Comparison of ENCODE assay signal across 8 cellular contexts in genomic region chr2:206085742-206086445, GRCh38. TPM values are rescaled to one million over a fixed set of nuclear protein-coding genes. Genes with fewer than 3 reads are reported as not detected.
DNase-seq lines count a peak whose midpoint lies in the region; ATAC-seq and TF ChIP-seq lines count a peak whose summit lies in the region.

A gene with protein sequence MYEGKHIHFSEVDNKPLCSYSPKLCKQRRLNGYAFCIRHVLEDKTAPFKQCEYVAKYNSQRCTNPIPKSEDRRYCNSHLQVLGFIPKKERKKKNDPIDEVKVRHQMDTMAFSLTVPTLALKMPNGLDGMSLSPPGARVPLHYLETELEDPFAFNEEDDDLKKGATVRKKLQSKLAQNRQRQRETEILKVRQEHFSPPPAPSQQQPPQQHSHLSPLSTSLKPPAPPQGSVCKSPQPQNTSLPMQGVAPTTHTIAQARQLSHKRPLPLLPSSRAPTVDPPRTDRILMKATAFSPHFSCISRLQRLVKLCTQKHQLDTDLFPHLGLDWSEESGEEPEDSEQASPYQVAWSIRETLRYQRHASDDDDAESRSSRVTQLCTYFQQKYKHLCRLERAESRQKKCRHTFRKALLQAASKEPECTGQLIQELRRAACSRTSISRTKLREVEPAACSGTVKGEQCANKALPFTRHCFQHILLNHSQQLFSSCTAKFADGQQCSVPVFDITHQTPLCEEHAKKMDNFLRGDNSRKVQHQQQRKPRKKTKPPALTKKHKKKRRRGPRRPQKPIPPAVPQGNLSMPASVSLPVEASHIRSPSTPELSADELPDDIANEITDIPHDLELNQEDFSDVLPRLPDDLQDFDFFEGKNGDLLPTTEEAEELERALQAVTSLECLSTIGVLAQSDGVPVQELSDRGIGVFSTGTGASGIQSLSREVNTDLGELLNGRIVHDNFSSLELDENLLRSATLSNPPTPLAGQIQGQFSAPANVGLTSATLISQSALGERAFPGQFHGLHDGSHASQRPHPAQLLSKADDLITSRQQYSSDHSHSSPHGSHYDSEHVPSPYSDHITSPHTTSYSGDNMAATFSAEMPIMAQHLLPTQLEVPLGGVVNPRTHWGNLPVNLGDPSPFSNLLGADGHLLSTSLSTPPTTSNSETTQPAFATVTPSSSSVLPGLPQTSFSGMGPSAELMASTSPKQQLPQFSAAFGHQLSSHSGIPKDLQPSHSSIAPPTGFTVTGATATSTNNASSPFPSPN (minus strand): TSS chr2:206086174. CDS start chr2:206063016, 23,158 bp downstream.

- H4K8ac ChIP-seq in mesenchymal stem cell (ENCODE audit: low read length) = peak within 1 kb of the TSS; percentile 97

- peak within 1 kb of the TSS; percentile 95 for H3K27ac ChIP-seq in CD4-positive, alpha-beta T cell (ENCODE audit: low read depth, low read length)
- H3K27ac ChIP-seq in mesenchymal stem cell (ENCODE audit: low read length, poor library complexity, severe bottlenecking) = peak within 1 kb of the TSS; percentile 100

- peak within 1 kb of the TSS; percentile 88 for H3K4me2 ChIP-seq in mesenchymal stem cell (ENCODE audit: low read length, poor library complexity, severe bottlenecking)

- H3K27ac Mint-ChIP-seq in CD4-positive, alpha-beta T cell = peak within 1 kb of the TSS; percentile 100
- peak within 1 kb of the TSS; percentile 99 for H3K27ac Mint-ChIP-seq in activated CD8-positive, alpha-beta T cell treated with anti-CD3 and anti-CD28 coated beads, Interleukin-2, amount 10 ng/mL, durations not matched to agents 7 days and 5 days

- peak; percentile 62 to 79 (median 70) for DNase-seq in CD4-positive, alpha-beta T cell
- DNase-seq in NCI-H82 (lab: John Stamatoyannopoulos, UW) (peak; percentile 92), mesenchymal stem cell (peak; percentile 93)
- peak; percentile 86 for DNase-seq in activated CD8-positive, alpha-beta T cell treated with anti-CD3 and anti-CD28 coated beads, Interleukin-2, amount 10 ng/mL, durations not matched to agents 7 days and 5 days
- peak; percentile 68 for DNase-seq in effector CD8-positive, alpha-beta T cell (lab: John Stamatoyannopoulos, UW)
- DNase-seq in stimulated activated CD8-positive, alpha-beta memory T cell treated with anti-CD3 and anti-CD28 coated beads, Interleukin-12 subunit alpha, Interleukin-12 subunit beta, amount 100 ng/mL, for 4 hours (ENCODE audit: low read depth) = peak; percentile 58

- H3K14ac ChIP-seq in mesenchymal stem cell (ENCODE audit: low read length in 2 of 2) = peak within 1 kb of the TSS; percentile 91 to 94

- peak within 1 kb of the TSS; percentile 95 to 99 for H3K4ac ChIP-seq in mesenchymal stem cell (ENCODE audit: low read depth in 1 of 2, low read length in 2 of 2)

- peak within 1 kb of the TSS; percentile 80 to 83 for H3K4me3 ChIP-seq in mesenchymal stem cell (ENCODE audit: insufficient read depth in 1 of 2, low read depth in 1 of 2, low read length in 2 of 2)

- TF ChIP-seq CTCF in CD4-positive, alpha-beta T cell (IDR thresholded peaks at IDR 0.05) = peak; percentile 60

- CTCF ChIA-PET in CD4-positive, alpha-beta T cell (lab: Charles Lee) = interaction anchor here (0.5 to 2.8 kb wide), 8 partner anchors 11 to 679 kb away, joined by 3 to 13 read pairs (median 3); partner anchors contain the start of genes EEF1B2, FASTKD2, MDH1B and NDUFS1
- CTCF ChIA-PET in activated CD8-positive, alpha-beta T cell treated with anti-CD3 and anti-CD28 coated beads, Interleukin-2, amount 10 ng/mL, durations not matched to agents 7 days and 5 days (lab: Charles Lee) = interaction anchor here (1.0 to 1.1 kb wide), 2 partner anchors 10 to 19 kb away, joined by 3 to 6 read pairs; no protein-coding TSS in a partner anchor

- peaks cover 53% of the 10 kb centered on the region for H3K4me1 Mint-ChIP-seq in CD4-positive, alpha-beta T cell (ENCODE audit: low read depth)
- peaks cover 24% of the 10 kb centered on the region for H3K4me1 Mint-ChIP-seq in activated CD8-positive, alpha-beta T cell treated with anti-CD3 and anti-CD28 coated beads, Interleukin-2, amount 10 ng/mL, durations not matched to agents 7 days and 5 days (ENCODE audit: low read depth)

- H3K79me1 ChIP-seq in mesenchymal stem cell (replicated peaks; ENCODE audit: low read length, poor library complexity, severe bottlenecking) = peaks cover 4% of the 10 kb centered on the region

- peak; percentile 94 for ATAC-seq in CD4-positive, alpha-beta T cell (ENCODE audit: poor library complexity)
- ATAC-seq in GM19372 (IDR thresholded peaks at IDR 0.05; ENCODE audit: low read depth, unreplicated experiment) (peak; percentile 79), HG03558 (IDR thresholded peaks at IDR 0.05; ENCODE audit: extremely low read depth, unreplicated experiment) (peak; percentile 84)
- ATAC-seq in activated CD8-positive, alpha-beta T cell treated with anti-CD3 and anti-CD28 coated beads, Interleukin-2, amount 10 ng/mL, durations not matched to agents 7 days and 5 days = peak; percentile 92

- H3K36me3 Mint-ChIP-seq in CD4-positive, alpha-beta T cell (ENCODE audit: low read depth) = peaks cover 18% of the 10 kb centered on the region
- peaks cover 9% of the 10 kb centered on the region for H3K36me3 Mint-ChIP-seq in activated CD8-positive, alpha-beta T cell treated with anti-CD3 and anti-CD28 coated beads, Interleukin-2, amount 10 ng/mL, durations not matched to agents 7 days and 5 days (ENCODE audit: low read depth)

- no peak within 1 kb of the TSS for H2BK12ac ChIP-seq in mesenchymal stem cell (ENCODE audit: low read length in 2 of 2)

- peaks cover 0 to 5% of the 10 kb centered on the region in 2 experiments for H3K36me3 ChIP-seq in mesenchymal stem cell (ENCODE audit: control insufficient read depth in 1 of 2, insufficient read depth in 2 of 2, low read depth in 1 of 2, low read length in 2 of 2)

- intact Hi-C loops in CD4-positive, alpha-beta T cell (cut with DNase I, micrococcal nuclease) = loop anchor here (1.0 to 10.0 kb wide), 4 partner anchors 61 to 1079 kb away; partner anchors contain the start of genes EEF1B2 (in 1 of the 2), FASTKD2 (in 1 of the 2), KLF7 (in 1 of the 2) and MDH1B (in 1 of the 2)

- peak within 1 kb of the TSS; percentile 94 for H3K18ac ChIP-seq in mesenchymal stem cell (ENCODE audit: low read depth in 1 of 2, low read length in 2 of 2)

- no peaks in the 10 kb centered on the region for H3K9me3 ChIP-seq in CD4-positive, alpha-beta T cell (ENCODE audit: control insufficient read depth, low read length)
- H3K9me3 ChIP-seq in mesenchymal stem cell (ENCODE audit: control insufficient read depth, low read length) = no peaks in the 10 kb centered on the region

- H2AK5ac ChIP-seq in mesenchymal stem cell (ENCODE audit: low read length, severe bottlenecking) = peak within 1 kb of the TSS; percentile 87

- H2BK120ac ChIP-seq in mesenchymal stem cell (ENCODE audit: low read depth, low read length) = peak within 1 kb of the TSS; percentile 23

- H3K9ac ChIP-seq in mesenchymal stem cell (ENCODE audit: low read length) = peak within 1 kb of the TSS; percentile 98

- H4K91ac ChIP-seq in mesenchymal stem cell (ENCODE audit: low read length) = peak within 1 kb of the TSS; percentile 92

- no peaks in the 10 kb centered on the region for H3K27me3 Mint-ChIP-seq in CD4-positive, alpha-beta T cell
- no peaks in the 10 kb centered on the region for H3K27me3 Mint-ChIP-seq in activated CD8-positive, alpha-beta T cell treated with anti-CD3 and anti-CD28 coated beads, Interleukin-2, amount 10 ng/mL, durations not matched to agents 7 days and 5 days (ENCODE audit: low read depth)

- no peaks in the 10 kb centered on the region for H3K9me3 Mint-ChIP-seq in CD4-positive, alpha-beta T cell
- H3K9me3 Mint-ChIP-seq in activated CD8-positive, alpha-beta T cell treated with anti-CD3 and anti-CD28 coated beads, Interleukin-2, amount 10 ng/mL, durations not matched to agents 7 days and 5 days (ENCODE audit: insufficient read depth) = no peaks in the 10 kb centered on the region

- H2BK5ac ChIP-seq in mesenchymal stem cell (ENCODE audit: low read depth, low read length, poor library complexity, severe bottlenecking) = peak within 1 kb of the TSS; percentile 97

- no peaks in the 10 kb centered on the region for H3K4me1 ChIP-seq in mesenchymal stem cell (ENCODE audit: control insufficient read depth, insufficient read depth, low read depth, low read length)

- no peak within 1 kb of the TSS for H3K23ac ChIP-seq in mesenchymal stem cell (ENCODE audit: low read length in 2 of 2)

- WGBS in mesenchymal stem cell = under 1% methylated on average over 35 of the region's 39 CpGs

- POLR2A ChIA-PET in CD4-positive, alpha-beta T cell (lab: Charles Lee) = interaction anchor here (0.5 to 2.7 kb wide), 14 partner anchors 8 to 1445 kb away, joined by 3 to 34 read pairs (median 3); partner anchors contain the start of genes CREB1, EEF1B2, KLF7 and NDUFS1
- POLR2A ChIA-PET in activated CD8-positive, alpha-beta T cell treated with anti-CD3 and anti-CD28 coated beads, Interleukin-2, amount 10 ng/mL, durations not matched to agents 7 days and 5 days (lab: Charles Lee) = interaction anchor here (0.6 to 1.3 kb wide), 8 partner anchors 14 to 1247 kb away, joined by 3 to 16 read pairs (median 3); partner anchors contain the start of genes EEF1B2 and NDUFS1

- H2AFZ ChIP-seq in mesenchymal stem cell (ENCODE audit: low read depth, low read length) = peak within 1 kb of the TSS; percentile 82

- peak within 1 kb of the TSS; percentile 89 for H2BK15ac ChIP-seq in mesenchymal stem cell (ENCODE audit: low read depth, poor library complexity, severe bottlenecking)

- H3K27me3 ChIP-seq in CD4-positive, alpha-beta T cell (ENCODE audit: control insufficient read depth, insufficient read depth, low read length) = no peaks in the 10 kb centered on the region
- H3K27me3 ChIP-seq in mesenchymal stem cell (ENCODE audit: control insufficient read depth in 1 of 2, insufficient read depth in 1 of 2, low read length in 2 of 2) = no peaks in the 10 kb centered on the region

- peak within 1 kb of the TSS; percentile 98 for H3K4me3 Mint-ChIP-seq in CD4-positive, alpha-beta T cell
- peak within 1 kb of the TSS; percentile 99 for H3K4me3 Mint-ChIP-seq in activated CD8-positive, alpha-beta T cell treated with anti-CD3 and anti-CD28 coated beads, Interleukin-2, amount 10 ng/mL, durations not matched to agents 7 days and 5 days

RNA-seq across cellular contexts. Expression of the gene that starts here (rescaled TPM):
- 10 to 100 TPM; 45.3 to 48.9 TPM for total RNA-seq in CD4-positive, alpha-beta T cell
- 10 to 100 TPM; 24.4 to 24.6 TPM for total RNA-seq in activated CD8-positive, alpha-beta T cell treated with anti-CD3 and anti-CD28 coated beads, Interleukin-2, amount 10 ng/mL, durations not matched to agents 7 days and 5 days
- 2.8 TPM for polyA plus RNA-seq in mesenchymal stem cell (2013, experiment 1 of 2)
- 2.7 TPM for polyA plus RNA-seq in mesenchymal stem cell (2013, experiment 2 of 2)

Comparison
In these comparisons a context has a peak if more than half of its experiments do, and no peak if none do; other contexts are left out.
1. Peak in every context shown above with its lines: DNase-seq, ATAC-seq, H3K4me3 ChIP-seq and H3K27ac ChIP-seq.